Comparison of ENCODE assay signal across 34 cellular contexts in the genomic region with DNA sequence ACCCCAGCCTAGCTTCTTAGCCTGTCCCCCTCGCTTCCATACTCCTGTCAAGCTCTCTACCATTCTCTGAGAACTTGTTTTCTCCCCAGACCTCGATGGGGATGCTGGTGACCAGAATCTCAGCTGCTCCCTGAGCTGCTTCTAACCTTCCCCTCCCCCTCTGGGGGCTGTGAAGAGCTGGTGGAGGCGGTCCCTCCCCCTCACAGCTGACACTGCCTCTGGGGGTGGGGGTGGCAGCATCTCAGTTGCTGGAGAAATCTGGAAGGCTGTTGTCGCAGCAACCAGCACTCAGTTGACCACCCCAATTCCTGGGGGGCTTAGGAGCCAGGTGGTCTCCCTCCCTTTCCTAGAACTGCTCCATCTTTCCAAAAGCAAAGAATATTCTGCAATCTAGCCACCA. TPM values are rescaled to one million over a fixed set of nuclear protein-coding genes. Genes with fewer than 3 reads are reported as not detected.
"Had no signal": no experiment of that assay in that cellular context is flagged by ENCODE, and none has a peak within 500 bp of the region (broad histone marks: within the 10 kb centered on the region; RNA-seq: fewer than 3 reads in every experiment).

No MANE protein-coding gene starts in this region.

- DNase-seq: activated B cell treated with CpG ODN at 0.5 μM for 24 hours; activated CD4-positive, alpha-beta memory T cell treated with anti-CD3 and anti-CD28 coated beads for 36 hours; activated CD4-positive, alpha-beta T cell treated with anti-CD3 and anti-CD28 coated beads for 4 hours; activated CD4-positive, alpha-beta T cell treated with anti-CD3 and anti-CD28 coated beads, Interleukin-2, amount 50 U/mL, for 1 hour; activated CD4-positive, CD25-positive, alpha-beta regulatory T cell treated with anti-CD3 and anti-CD28 coated beads, Interleukin-2, amount 50 U/mL, for 72 hours; activated CD8-positive, alpha-beta memory T cell treated with anti-CD3 and anti-CD28 coated beads, Interleukin-2, amount 50 U/mL, for 4 hours; activated naive CD4-positive, alpha-beta T cell treated with anti-CD3 and anti-CD28 coated beads, Interleukin-2, amount 10 ng/mL, durations not matched to agents 7 days and 5 days; activated naive CD8-positive, alpha-beta T cell treated with anti-CD3 and anti-CD28 coated beads, Interleukin-2, amount 50 U/mL, for 24 hours; activated T-cell treated with anti-CD3 and anti-CD28 coated beads for 4 hours; activated T-cell treated with anti-CD3 and anti-CD28 coated beads, Interleukin-2, amount 50 U/mL, for 4 hours; anterior cingulate cortex; NCI-H1105; NCI-H1436; NCI-H1694; NCI-H1930; NCI-H2081 treated with DMSO at 0.1 percent for 48 hours; NCI-H510A; NK-92 treated with Interleukin-12 subunit alpha and Interleukin-12 subunit beta, amount 100 ng/mL, for 24 hours; PC-3; Peyer's patch; RPMI8226; SHP77 treated with DMSO at 0.1 percent for 48 hours; T-cell; T-helper 17 cell had no signal

- H3K27ac Mint-ChIP-seq: activated B cell treated with CpG ODN at 0.5 μM for 24 hours; activated CD4-positive, alpha-beta memory T cell treated with anti-CD3 and anti-CD28 coated beads for 36 hours; activated naive CD4-positive, alpha-beta T cell treated with anti-CD3 and anti-CD28 coated beads, Interleukin-2, amount 10 ng/mL, durations not matched to agents 7 days and 5 days; activated naive CD8-positive, alpha-beta T cell; activated naive CD8-positive, alpha-beta T cell treated with anti-CD3 and anti-CD28 coated beads, Interleukin-2, amount 50 U/mL, for 24 hours; activated T-helper 1 cell treated with anti-CD3 and anti-CD28 coated beads, Interleukin-12 subunit alpha, Interleukin-12 subunit beta, Interleukin-2, Interleukin-4 antibody, amounts not matched to agents 30 ng/mL and 10 ng/mL and 1 ng/mL, durations not matched to agents 14 hours and 24 hours and 36 hours; T-cell; T-helper 17 cell had no signal

- H3K27me3 ChIP-seq: Peyer's patch had no signal

- H3K36me3 ChIP-seq: Peyer's patch, SJSA1 had no signal

- H3K4me1 ChIP-seq: SJSA1 had no signal

- H3K4me3 Mint-ChIP-seq: activated B cell treated with CpG ODN at 0.5 μM for 24 hours; activated CD4-positive, alpha-beta memory T cell treated with anti-CD3 and anti-CD28 coated beads for 36 hours; activated naive CD4-positive, alpha-beta T cell treated with anti-CD3 and anti-CD28 coated beads, Interleukin-2, amount 10 ng/mL, durations not matched to agents 7 days and 5 days; activated naive CD8-positive, alpha-beta T cell; activated naive CD8-positive, alpha-beta T cell treated with anti-CD3 and anti-CD28 coated beads, Interleukin-2, amount 50 U/mL, for 24 hours; activated T-cell treated with anti-CD3 and anti-CD28 coated beads, Interleukin-2, amount 50 U/mL, for 4 hours; activated T-helper 1 cell treated with anti-CD3 and anti-CD28 coated beads, Interleukin-12 subunit alpha, Interleukin-12 subunit beta, Interleukin-2, Interleukin-4 antibody, amounts not matched to agents 30 ng/mL and 10 ng/mL and 1 ng/mL, durations not matched to agents 14 hours and 24 hours and 36 hours; central memory CD8-positive, alpha-beta T cell; T-cell; T-helper 17 cell had no signal

- H3K36me3 Mint-ChIP-seq: activated naive CD4-positive, alpha-beta T cell treated with anti-CD3 and anti-CD28 coated beads, Interleukin-2, amount 10 ng/mL, durations not matched to agents 7 days and 5 days; activated naive CD8-positive, alpha-beta T cell; brain; T-cell had no signal

- H3K9me3 Mint-ChIP-seq: activated B cell treated with CpG ODN at 0.5 μM for 24 hours; activated CD4-positive, alpha-beta memory T cell treated with anti-CD3 and anti-CD28 coated beads for 36 hours; activated naive CD4-positive, alpha-beta T cell treated with anti-CD3 and anti-CD28 coated beads, Interleukin-2, amount 10 ng/mL, durations not matched to agents 7 days and 5 days; activated naive CD8-positive, alpha-beta T cell treated with anti-CD3 and anti-CD28 coated beads, Interleukin-2, amount 50 U/mL, for 24 hours; activated T-cell treated with anti-CD3 and anti-CD28 coated beads, Interleukin-2, amount 50 U/mL, for 4 hours; activated T-helper 1 cell treated with anti-CD3 and anti-CD28 coated beads, Interleukin-12 subunit alpha, Interleukin-12 subunit beta, Interleukin-2, Interleukin-4 antibody, amounts not matched to agents 30 ng/mL and 10 ng/mL and 1 ng/mL, durations not matched to agents 14 hours and 24 hours and 36 hours; central memory CD8-positive, alpha-beta T cell; T-cell had no signal

- ATAC-seq: activated naive CD8-positive, alpha-beta T cell treated with anti-CD3 and anti-CD28 coated beads, Interleukin-2, amount 50 U/mL, for 24 hours; activated T-cell treated with anti-CD3 and anti-CD28 coated beads, Interleukin-2, amount 50 U/mL, for 4 hours; K562; PC-3; SK-N-SH treated with all-trans-retinoic acid at 6 μM for 48 hours; T-cell; T-helper 17 cell had no signal

- H3K4me3 ChIP-seq: K562, Peyer's patch, SJSA1 had no signal

- H3K9me3 ChIP-seq: Peyer's patch, SJSA1 had no signal

- H3K27ac ChIP-seq: Peyer's patch, SJSA1, VCaP had no signal

RNA-seq across cellular contexts. Expression of gene PPP1R1A, which starts 4.7 kb away (rescaled TPM):
- total RNA-seq: activated B cell treated with CpG ODN at 0.5 μM for 24 hours; activated CD4-positive, alpha-beta memory T cell treated with anti-CD3 and anti-CD28 coated beads for 36 hours; activated T-cell treated with anti-CD3 and anti-CD28 coated beads, Interleukin-2, amount 50 U/mL, for 4 hours; activated T-helper 1 cell treated with anti-CD3 and anti-CD28 coated beads, Interleukin-12 subunit alpha, Interleukin-12 subunit beta, Interleukin-2, Interleukin-4 antibody, amounts not matched to agents 30 ng/mL and 10 ng/mL and 1 ng/mL, durations not matched to agents 14 hours and 24 hours and 36 hours; bronchial epithelial cell; K562; MCF 10A; PC-3; SJSA1; T-cell; T-helper 17 cell had no signal

RNA-seq across cellular contexts. Expression of gene PDE1B, which starts 34.3 kb away (rescaled TPM):
- total RNA-seq: bronchial epithelial cell, MCF 10A, PC-3, SJSA1 had no signal

RNA-seq across cellular contexts. Expression of gene LACRT, which starts 51.0 kb away (rescaled TPM):
- total RNA-seq: activated B cell treated with CpG ODN at 0.5 μM for 24 hours; activated CD4-positive, alpha-beta memory T cell treated with anti-CD3 and anti-CD28 coated beads for 36 hours; activated T-cell treated with anti-CD3 and anti-CD28 coated beads, Interleukin-2, amount 50 U/mL, for 4 hours; activated T-helper 1 cell treated with anti-CD3 and anti-CD28 coated beads, Interleukin-12 subunit alpha, Interleukin-12 subunit beta, Interleukin-2, Interleukin-4 antibody, amounts not matched to agents 30 ng/mL and 10 ng/mL and 1 ng/mL, durations not matched to agents 14 hours and 24 hours and 36 hours; bronchial epithelial cell; K562; MCF 10A; PC-3; Peyer's patch; SJSA1; T-cell; T-helper 17 cell had no signal
